ENCODE assay signal across 16 cellular contexts in genomic region chr3:31817411-31817966, GRCh38.
A peak's percentile ranks its signal among the peaks of the same experiment; 100 is the strongest.
DNase-seq lines count a peak whose midpoint lies in the region.
"Had no signal": no experiment of that assay in that cellular context is flagged by ENCODE, and none has a peak within 500 bp of the region (broad histone marks: within the 10 kb centered on the region; RNA-seq: fewer than 3 reads in every experiment).

No MANE protein-coding gene starts in this region.

- no peaks in the 10 kb centered on the region for H4K20me1 ChIP-seq in BLaER1 treated with 17β-estradiol and CSF1 and Interleukin-3, amounts not matched to agents 10 nM and 100 nM
- H4K20me1 ChIP-seq in Karpas-422 (ENCODE audit: insufficient read depth, low read depth, low read length): no peaks in the 10 kb centered on the region; the same call in 1 of the 2 replicates

- H3K9ac ChIP-seq in BLaER1 treated with 17β-estradiol and CSF1 and Interleukin-3, amounts not matched to agents 10 nM and 100 nM: no peak overlapping the region
- peak overlapping the region; percentile 36; the same call in 1 of the 2 replicates for H3K9ac ChIP-seq in Karpas-422 (ENCODE audit: low read length)

- H3K4me1 ChIP-seq in BLaER1 treated with 17β-estradiol and CSF1 and Interleukin-3, amounts not matched to agents 10 nM and 100 nM: peaks cover 0 to 43% (median 30%) of the 10 kb centered on the region in 10 experiments; a peak in 16 of 20 replicates
- peaks cover 83% of the 10 kb centered on the region for H3K4me1 ChIP-seq in Karpas-422 (ENCODE audit: low read length)
- H3K4me1 ChIP-seq in SJCRH30: no peaks in the 10 kb centered on the region
- H3K4me1 ChIP-seq: BE2C had no signal

- DNase-seq in Karpas-422 (no peak), SJCRH30 (peak; percentile 2 to 3), myocyte (ENCODE audit: low read depth) (peak; percentile 30), SW480 (ENCODE audit: low spot score) (no peak), NCI-H1048 (lab: John Stamatoyannopoulos, UW) (no peak), UCSD-AML1 (lab: John Stamatoyannopoulos, UW; ENCODE audit: unreplicated experiment) (no peak)
- no peak for DNase-seq in stimulated activated CD4-positive, alpha-beta T cell treated with anti-CD3 and anti-CD28 coated beads, Interleukin-4, amount 100 ng/mL, for 1 hour
- DNase-seq: ACHN; BE2C; CD4-positive, alpha-beta memory T cell; DMS153; DMS79; GDM1; GOT3; H9 had no signal

- no peak overlapping the region for H3K4me3 ChIP-seq in BLaER1 treated with 17β-estradiol and CSF1 and Interleukin-3, amounts not matched to agents 10 nM and 100 nM
- H3K4me3 ChIP-seq in Karpas-422 (ENCODE audit: low read length) (no peak overlapping the region), SJCRH30 (no peak overlapping the region)

- no peak overlapping the region for H2AFZ ChIP-seq in Karpas-422 (ENCODE audit: low read length)

- no peaks in the 10 kb centered on the region for H3K36me3 ChIP-seq in BLaER1 treated with 17β-estradiol and CSF1 and Interleukin-3, amounts not matched to agents 10 nM and 100 nM
- peaks cover 34% of the 10 kb centered on the region; the same call in 1 of the 2 replicates for H3K36me3 ChIP-seq in Karpas-422 (ENCODE audit: insufficient read depth, low read length)
- H3K36me3 ChIP-seq in SJCRH30: no peaks in the 10 kb centered on the region
- H3K36me3 ChIP-seq: BE2C had no signal

- H3K9me3 ChIP-seq in BLaER1 treated with 17β-estradiol and CSF1 and Interleukin-3, amounts not matched to agents 10 nM and 100 nM (replicated peaks in 1 of 11): peaks cover 11 to 37% (median 22%) of the 10 kb centered on the region in 11 experiments; a peak in 18 of 22 replicates
- H3K9me3 ChIP-seq in Karpas-422 (ENCODE audit: low read length) (no peaks in the 10 kb centered on the region), SJCRH30 (replicated peaks) (no peaks in the 10 kb centered on the region)
- H3K9me3 ChIP-seq: BE2C had no signal

- H3K9me2 ChIP-seq in Karpas-422 (replicated peaks; ENCODE audit: insufficient read depth, low read length): no peaks in the 10 kb centered on the region

- peak overlapping the region in 7 of 11 experiments; percentile 56 to 85 (median 70); a peak in 12 of 22 replicates for H3K4me2 ChIP-seq in BLaER1 treated with 17β-estradiol and CSF1 and Interleukin-3, amounts not matched to agents 10 nM and 100 nM
- H3K4me2 ChIP-seq in Karpas-422 (ENCODE audit: low read depth, low read length, poor library complexity, severe bottlenecking): no peak overlapping the region

- no peaks in the 10 kb centered on the region for H3K27me3 ChIP-seq in BLaER1 treated with 17β-estradiol and CSF1 and Interleukin-3, amounts not matched to agents 10 nM and 100 nM
- no peaks in the 10 kb centered on the region for H3K27me3 ChIP-seq in Karpas-422 (ENCODE audit: low read length)
- no peaks in the 10 kb centered on the region for H3K27me3 ChIP-seq in SJCRH30
- H3K27me3 ChIP-seq: BE2C had no signal

- H3K79me2 ChIP-seq in Karpas-422 (ENCODE audit: low read length): peaks cover 97% of the 10 kb centered on the region

- H3K27ac ChIP-seq in BLaER1 treated with 17β-estradiol and CSF1 and Interleukin-3, amounts not matched to agents 10 nM and 100 nM: no peak overlapping the region
- peak overlapping the region; percentile 81 for H3K27ac ChIP-seq in Karpas-422 (ENCODE audit: low read length)
- no peak overlapping the region for H3K27ac ChIP-seq in SJCRH30

Comparison
In these comparisons a context has a peak if more than half of its experiments do, and no peak if none do; other contexts are left out.
1. DNase-seq: peak in SJCRH30 (2 of 2) and myocyte (single experiment); none in Karpas-422 (single experiment), SW480 (single experiment), NCI-H1048 (single experiment), UCSD-AML1 (single experiment) and stimulated activated CD4-positive, alpha-beta T cell treated with anti-CD3 and anti-CD28 coated beads, Interleukin-4, amount 100 ng/mL, for 1 hour (single experiment).